In genomic region chr11:46675288-46675851, GRCh38 we compare ENCODE assay signal across 1 cellular context.
TF ChIP-seq lines count a peak whose summit lies in the region.

No MANE protein-coding gene starts in this region.

TF ChIP-seq in HepG2, 621 proteins besides CTCF, POLR2A, EP300 and RAD21 (continued from another document and continues in another):
- TF ChIP-seq HBP1 (CRISPR knock-in tag; IDR thresholded peaks at IDR 0.05; ENCODE audit: low read depth) (no peak), ZNF788 (CRISPR knock-in tag; IDR thresholded peaks at IDR 0.05; ENCODE audit: borderline replicate concordance) (no peak), RFXANK (CRISPR knock-in tag; IDR thresholded peaks at IDR 0.05) (no peak), ZNF850 (CRISPR knock-in tag; conservative IDR thresholded peaks at IDR 0.05) (no peak), NFKBIZ (CRISPR knock-in tag; IDR thresholded peaks at IDR 0.05) (no peak), ZNF644 (CRISPR knock-in tag; IDR thresholded peaks at IDR 0.05; ENCODE audit: low read depth) (0 out of 2 replicates have a peak, but pooled peaks have one; percentile 47), DR1 (CRISPR knock-in tag; IDR thresholded peaks at IDR 0.05) (0 out of 2 replicates have a peak, but pooled peaks have one; percentile 40), KLF13 (CRISPR knock-in tag; IDR thresholded peaks at IDR 0.05) (no peak), ZBTB20 (CRISPR knock-in tag; IDR thresholded peaks at IDR 0.05; ENCODE audit: borderline replicate concordance, low read depth) (no peak), MYNN (CRISPR knock-in tag; IDR thresholded peaks at IDR 0.05; ENCODE audit: low read depth) (no peak), SNAPC2 (CRISPR knock-in tag; IDR thresholded peaks at IDR 0.05) (no peak), THAP9 (CRISPR knock-in tag; IDR thresholded peaks at IDR 0.05; ENCODE audit: borderline replicate concordance) (0 out of 2 replicates have a peak, but pooled peaks have one; percentile 19), ZBTB7B (CRISPR knock-in tag; IDR thresholded peaks at IDR 0.05) (no peak), FOXM1 (CRISPR knock-in tag; IDR thresholded peaks at IDR 0.05) (no peak), ZNF878 (CRISPR knock-in tag; IDR thresholded peaks at IDR 0.05) (no peak; the same call in 1 of the 2 replicates), SATB2 (CRISPR knock-in tag; IDR thresholded peaks at IDR 0.05) (no peak), KDM5A (IDR thresholded peaks at IDR 0.05; ENCODE audit: borderline replicate concordance, low read length) (0 out of 2 replicates have a peak, but pooled peaks have one; percentile 11), ZNF781 (CRISPR knock-in tag; IDR thresholded peaks at IDR 0.05; ENCODE audit: borderline replicate concordance, not compliant biosample characterization) (no peak), ZNF614 (CRISPR knock-in tag; IDR thresholded peaks at IDR 0.05; ENCODE audit: borderline replicate concordance) (no peak), CBX1 (IDR thresholded peaks at IDR 0.05; ENCODE audit: low read depth) (no peak), ZNF766 (CRISPR knock-in tag; IDR thresholded peaks at IDR 0.05; ENCODE audit: borderline replicate concordance) (no peak), ZBTB37 (CRISPR knock-in tag; IDR thresholded peaks at IDR 0.05) (peak; percentile 71; the same call in 1 of the 2 replicates), DMTF1 (CRISPR knock-in tag; IDR thresholded peaks at IDR 0.05) (no peak), ZBTB38 (CRISPR knock-in tag; IDR thresholded peaks at IDR 0.05) (no peak), ZKSCAN1 (IDR thresholded peaks at IDR 0.05; ENCODE audit: low read length) (no peak), ZNF230 (CRISPR knock-in tag; IDR thresholded peaks at IDR 0.05) (no peak), ZNF253 (CRISPR knock-in tag; IDR thresholded peaks at IDR 0.05; ENCODE audit: borderline replicate concordance) (no peak), JDP2 (CRISPR knock-in tag; IDR thresholded peaks at IDR 0.05; ENCODE audit: borderline replicate concordance) (no peak), SETDB1 (CRISPR knock-in tag; IDR thresholded peaks at IDR 0.05; ENCODE audit: borderline replicate concordance) (no peak), ZBTB33 (CRISPR knock-in tag; IDR thresholded peaks at IDR 0.05) (no peak), FOSL2 (CRISPR knock-in tag; IDR thresholded peaks at IDR 0.05) (peak; percentile 46; the same call in 1 of the 2 replicates), FOXP4 (CRISPR knock-in tag; IDR thresholded peaks at IDR 0.05) (no peak), TCF12 (IDR thresholded peaks at IDR 0.05) (no peak), TCF12 (CRISPR knock-in tag; IDR thresholded peaks at IDR 0.05) (no peak), CEBPZ (IDR thresholded peaks at IDR 0.05; ENCODE audit: low read length) (no peak), ZNF441 (CRISPR knock-in tag; IDR thresholded peaks at IDR 0.05; ENCODE audit: borderline replicate concordance) (no peak)
